Comparison of ENCODE assay signal across 8 cellular contexts in the genomic region with DNA sequence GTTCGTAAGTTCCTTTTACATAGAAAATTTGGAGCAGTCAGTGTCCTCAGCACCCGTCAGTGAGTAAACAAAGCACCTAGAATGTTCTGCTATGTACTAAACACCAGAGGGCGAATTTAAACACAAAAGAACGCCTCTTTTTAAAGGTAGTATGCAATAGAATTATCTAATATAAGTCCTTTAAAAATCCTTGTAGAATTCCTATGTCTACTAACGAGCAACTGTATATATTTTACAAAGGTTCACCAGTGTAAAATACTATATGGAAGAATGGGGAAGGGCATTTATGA. TPM values are rescaled to one million over a fixed set of nuclear protein-coding genes. Genes with fewer than 3 reads are reported as not detected.
DNase-seq lines count a peak whose midpoint lies in the region; ATAC-seq and TF ChIP-seq lines count a peak whose summit lies in the region.

No MANE protein-coding gene starts in this region.

- TF ChIP-seq CTCF in GM10248 (IDR thresholded peaks at IDR 0.05; ENCODE audit: control extremely low read depth, extremely low read depth, low read depth, missing control alignments) (peak; percentile 16), GM23338 (conservative IDR thresholded peaks at IDR 0.05; ENCODE audit: low read depth in 2 of 2) (peak in 1 of 2 experiments; percentile 45; a peak in 2 of 4 replicates), choroid plexus epithelial cell (conservative IDR thresholded peaks at IDR 0.05; ENCODE audit: low read depth, low read length) (peak; percentile 36)

- H3K79me2 ChIP-seq in GM23338 (replicated peaks; ENCODE audit: insufficient read depth), result no peaks in the 10 kb centered on the region

- no peak overlapping the region for H3K27ac Mint-ChIP-seq in GM23338

- H3K4me3 Mint-ChIP-seq in GM23338, result peak overlapping the region; percentile 78

- H3K9ac ChIP-seq in mucosa of stomach (ENCODE audit: low read length), result peak overlapping the region; percentile 63

- H3K4me1 ChIP-seq in GM23338 (ENCODE audit: insufficient read depth) (no peaks in the 10 kb centered on the region), mucosa of stomach (ENCODE audit: control insufficient read depth, insufficient read depth, low read length) (no peaks in the 10 kb centered on the region)

- H3K9me2 ChIP-seq in GM23338 (ENCODE audit: insufficient read depth), result no peaks in the 10 kb centered on the region

- H2AFZ ChIP-seq in GM23338, result peak overlapping the region; percentile 97

- no peaks in the 10 kb centered on the region for H3K9me3 ChIP-seq in mucosa of stomach (ENCODE audit: control insufficient read depth, low read length)

- H3K36me3 ChIP-seq in GM23338 (ENCODE audit: insufficient read depth), result no peaks in the 10 kb centered on the region
- H3K36me3 ChIP-seq in mucosa of stomach (ENCODE audit: control insufficient read depth, insufficient read depth, low read length), result no peaks in the 10 kb centered on the region

- DNase-seq in GM10248 (ENCODE audit: extremely low spot score), result no peak
- peak; percentile 37 for DNase-seq in GM23338 (ENCODE audit: low spot score)
- peak; percentile 0 for DNase-seq in NCI-H2107 (lab: John Stamatoyannopoulos, UW)
- peak; percentile 17 for DNase-seq in choroid plexus epithelial cell (ENCODE audit: low read depth)
- DNase-seq in NOMO-1 treated with dmso at 0.1 percent for 144 hours (lab: John Stamatoyannopoulos, UW; ENCODE audit: unreplicated experiment), result no peak
- DNase-seq in hepatic stellate cell (ENCODE audit: low spot score), result no peak
- no peak for DNase-seq in DMS79 (lab: John Stamatoyannopoulos, UW)

- H3K36me3 Mint-ChIP-seq in GM23338 (ENCODE audit: low read depth), result no peaks in the 10 kb centered on the region

- H3K27me3 ChIP-seq in GM23338 (ENCODE audit: insufficient read depth) (no peaks in the 10 kb centered on the region), mucosa of stomach (ENCODE audit: control insufficient read depth, insufficient read depth, low read length) (no peaks in the 10 kb centered on the region)

- peak overlapping the region; percentile 87 for H3K4me2 ChIP-seq in GM23338

- ATAC-seq in GM23338, result peak; percentile 46; the same call in 2 of the 3 replicates

- H3K4me3 ChIP-seq in GM23338 (peak overlapping the region; percentile 69), choroid plexus epithelial cell (ENCODE audit: low read depth, low read length) (peak overlapping the region; percentile 58), mucosa of stomach (ENCODE audit: low read length) (peak overlapping the region; percentile 93)

- H3F3A ChIP-seq in GM23338 (replicated peaks; ENCODE audit: low read depth), result no peaks in the 10 kb centered on the region

- H3K9me3 Mint-ChIP-seq in GM23338, result peaks cover 5% of the 10 kb centered on the region; the same call in 2 of the 3 replicates

- CTCF ChIA-PET in GM10248 (lab: Yijun Ruan, JAX), result interaction anchor here (1.1 to 3.3 kb wide), 5 partner anchors 10 to 26 kb away, joined by 3 to 18 read pairs (median 5); a partner anchor contains a TSS

- POLR2A ChIA-PET in GM10248 (lab: Yijun Ruan, JAX), result no interaction called here

- H3K4me1 Mint-ChIP-seq in GM23338, result no peaks in the 10 kb centered on the region

- no peaks in the 10 kb centered on the region for H4K20me1 ChIP-seq in GM23338 (replicated peaks; ENCODE audit: insufficient read depth)

- H3K27ac ChIP-seq in GM23338 (ENCODE audit: low read depth), result no peak overlapping the region

- H3K27me3 Mint-ChIP-seq in GM23338 (ENCODE audit: insufficient read depth, low read depth, poor library complexity), result peaks cover 2% of the 10 kb centered on the region

TF ChIP-seq in GM23338, 12 proteins besides CTCF, POLR2A, EP300 and RAD21:
- TF ChIP-seq JUNB (IDR thresholded peaks at IDR 0.05; ENCODE audit: unreplicated experiment) (no peak), STAT1 (IDR thresholded peaks at IDR 0.05; ENCODE audit: unreplicated experiment) (no peak), ZNF114 (CRISPR knock-in tag; IDR thresholded peaks at IDR 0.05) (no peak), POLR2AphosphoS5 (IDR thresholded peaks at IDR 0.05; ENCODE audit: low read depth) (no peak), EZH2phosphoT487 (IDR thresholded peaks at IDR 0.05; ENCODE audit: unreplicated experiment) (no peak), NANOG (IDR thresholded peaks at IDR 0.05; ENCODE audit: borderline replicate concordance) (no peak), CREB1 (CRISPR knock-in tag; IDR thresholded peaks at IDR 0.05; ENCODE audit: low read depth) (no peak)
- TF ChIP-seq, protein P1, sequence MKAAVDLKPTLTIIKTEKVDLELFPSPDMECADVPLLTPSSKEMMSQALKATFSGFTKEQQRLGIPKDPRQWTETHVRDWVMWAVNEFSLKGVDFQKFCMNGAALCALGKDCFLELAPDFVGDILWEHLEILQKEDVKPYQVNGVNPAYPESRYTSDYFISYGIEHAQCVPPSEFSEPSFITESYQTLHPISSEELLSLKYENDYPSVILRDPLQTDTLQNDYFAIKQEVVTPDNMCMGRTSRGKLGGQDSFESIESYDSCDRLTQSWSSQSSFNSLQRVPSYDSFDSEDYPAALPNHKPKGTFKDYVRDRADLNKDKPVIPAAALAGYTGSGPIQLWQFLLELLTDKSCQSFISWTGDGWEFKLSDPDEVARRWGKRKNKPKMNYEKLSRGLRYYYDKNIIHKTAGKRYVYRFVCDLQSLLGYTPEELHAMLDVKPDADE (IDR thresholded peaks at IDR 0.05), result no peak

RNA-seq across cellular contexts. Expression of a gene that starts 0.5 kb away (rescaled TPM):
- total RNA-seq in GM23338 (2014; rRNA removed; shearing (Covaris generic)), result 1.3 and 4.4 TPM in 2 replicates
- polyA plus RNA-seq in GM23338 (2016; fragmentation: Nextera tagmentation; extraction: Ambion mirVana), result 1.8 and 1.9 TPM in 2 replicates

RNA-seq across cellular contexts. Expression of a gene that starts 11.8 kb away (rescaled TPM):
- 30.3 and 33.1 TPM in 2 replicates for total RNA-seq in GM23338 (2014; rRNA removed; shearing (Covaris generic))
- 12.5 and 14.1 TPM in 2 replicates for polyA plus RNA-seq in GM23338 (2016; fragmentation: Nextera tagmentation; extraction: Ambion mirVana)

Comparison
In these comparisons a context has a peak if more than half of its experiments do, and no peak if none do; other contexts are left out.
1. DNase-seq: peak in GM23338 (single experiment), NCI-H2107 (single experiment) and choroid plexus epithelial cell (single experiment); none in GM10248 (single experiment), NOMO-1 treated with dmso at 0.1 percent for 144 hours (single experiment), hepatic stellate cell (single experiment) and DMS79 (single experiment).
2. Peak in every context shown above with its lines, with median percentiles within 50 percentile points of each other: H3K4me3 ChIP-seq.